18 cellular contexts compared by ENCODE assay signal in the genomic region with DNA sequence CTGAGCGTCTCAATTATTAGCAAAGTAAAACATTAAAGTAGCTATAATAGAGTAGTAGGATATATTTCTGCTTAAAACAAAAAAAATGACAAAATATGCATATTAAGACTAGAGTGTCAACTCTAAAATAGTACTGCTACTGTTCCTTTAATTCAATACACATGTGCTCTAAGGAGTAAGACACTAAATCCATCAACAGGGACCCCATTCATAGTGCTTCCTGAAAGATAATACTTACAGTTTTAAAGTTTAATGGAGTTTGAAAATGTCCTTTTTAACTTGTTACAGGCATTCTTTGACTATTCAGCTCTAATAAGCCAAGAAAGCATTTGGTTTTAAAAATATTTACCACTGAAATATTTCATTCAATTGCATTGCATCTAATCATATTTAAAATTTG.
DNase-seq lines count a peak whose midpoint lies in the region; ATAC-seq and TF ChIP-seq lines count a peak whose summit lies in the region.
"Had no signal": no experiment of that assay in that cellular context is flagged by ENCODE, and none has a peak within 500 bp of the region (broad histone marks: within the 10 kb centered on the region; RNA-seq: fewer than 3 reads in every experiment).

No MANE protein-coding gene starts in this region.

- ATAC-seq in HCT116 (no peak), GM19351 (IDR thresholded peaks at IDR 0.05; ENCODE audit: unreplicated experiment) (no peak)

- BruUV-seq in HCT116 (replicated peaks; lab: Mats Ljungman, UMichigan), result no TSS peak

- peaks cover 17% of the 10 kb centered on the region for H3K9me3 Mint-ChIP-seq in nephron progenitor cell
- H3K9me3 Mint-ChIP-seq: CD4-positive, alpha-beta T cell; CD8-positive, alpha-beta memory T cell had no signal

- no peaks in the 10 kb centered on the region for H3K9me2 ChIP-seq in HCT116 (ENCODE audit: insufficient read depth)

- no peak overlapping the region for H3K4me3 ChIP-seq in HCT116 (replicated peaks in 1 of 2; ENCODE audit: low read depth in 1 of 2, low read length in 2 of 2)
- H3K4me3 ChIP-seq: BLaER1, HAP-1 had no signal

- no peak for TF ChIP-seq POLR2A in HCT116 (IDR thresholded peaks at IDR 0.05; ENCODE audit: borderline replicate concordance, extremely low read depth, insufficient read depth, insufficient read length)

- no peaks in the 10 kb centered on the region for H4K20me1 ChIP-seq in HCT116 (ENCODE audit: insufficient read depth)
- H4K20me1 ChIP-seq: BLaER1 had no signal

- intact Hi-C loops in HCT116 (cut with micrococcal nuclease), result no loop called here

- H3K27me3 ChIP-seq in HCT116 (ENCODE audit: insufficient read depth, low read length), result no peaks in the 10 kb centered on the region
- H3K27me3 ChIP-seq: BLaER1 had no signal

- peaks cover 12% of the 10 kb centered on the region for H3K36me3 Mint-ChIP-seq in nephron progenitor cell (ENCODE audit: low read depth)
- H3K36me3 Mint-ChIP-seq: CD14-positive monocyte; CD8-positive, alpha-beta memory T cell had no signal

- RAD21 ChIA-PET in HCT116 (lab: Charles Lee; ENCODE audit: low non-redundant PET in 1 of 2, low total read pairs in 2 of 2, uncharacterized antibody in 2 of 2, unreplicated experiment in 2 of 2), result no interaction called here

- H3K27me3 Mint-ChIP-seq in nephron progenitor cell (ENCODE audit: low read depth, poor library complexity), result no peaks in the 10 kb centered on the region
- H3K27me3 Mint-ChIP-seq: B cell; CD4-positive, alpha-beta T cell; CD8-positive, alpha-beta memory T cell had no signal

- no peaks in the 10 kb centered on the region for H3K36me3 ChIP-seq in HCT116 (ENCODE audit: control insufficient read depth in 1 of 2, insufficient read depth in 2 of 2, low read length in 2 of 2)
- H3K36me3 ChIP-seq: BLaER1, HAP-1 had no signal

- H2AFZ ChIP-seq in HCT116 (ENCODE audit: low read depth, low read length, poor library complexity, severe bottlenecking), result peak overlapping the region; percentile 22

- no peak for TF ChIP-seq RAD21 in HCT116 (IDR thresholded peaks at IDR 0.05; ENCODE audit: low read depth)

- TF ChIP-seq CTCF in HCT116 (IDR thresholded peaks at IDR 0.05 in 2 of 3, conservative IDR thresholded peaks at IDR 0.05 in 1 of 3; ENCODE audit: borderline replicate concordance in 1 of 3, insufficient read depth in 1 of 3, low read depth in 2 of 3, low read length in 2 of 3), result no peak
- no peak for TF ChIP-seq CTCF in nephron progenitor cell (IDR thresholded peaks at IDR 0.05)

- no peak overlapping the region for H3K9ac ChIP-seq in HCT116 (ENCODE audit: low read length)
- H3K9ac ChIP-seq: BLaER1 had no signal

- no peaks in the 10 kb centered on the region for H3K79me2 ChIP-seq in HCT116 (ENCODE audit: insufficient read depth, low read length)

- H3K27ac ChIP-seq in HCT116 (ENCODE audit: low read depth, low read length), result no peak overlapping the region
- H3K27ac ChIP-seq: BLaER1 had no signal

- H3K4me1 ChIP-seq in HCT116 (ENCODE audit: control insufficient read depth in 1 of 2, insufficient read depth in 2 of 2, low read length in 2 of 2), result 0 out of 4 replicates have a peak, but pooled peaks cover 0 to 4% of the 10 kb centered on the region in 2 experiments
- H3K4me1 ChIP-seq: BLaER1 had no signal

- CTCF ChIA-PET in HCT116 (lab: Charles Lee), result interaction anchor here (1.0 to 1.4 kb wide), 2 partner anchors 10 to 39 kb away, joined by 3 to 4 read pairs; no protein-coding TSS in a partner anchor

- peaks cover 65% of the 10 kb centered on the region for H3K4me1 Mint-ChIP-seq in nephron progenitor cell
- H3K4me1 Mint-ChIP-seq: B cell; CD14-positive monocyte; CD8-positive, alpha-beta memory T cell had no signal

- H3K4me3 Mint-ChIP-seq in nephron progenitor cell, result peak overlapping the region; percentile 40
- H3K4me3 Mint-ChIP-seq: B cell; CD14-positive monocyte; CD4-positive, alpha-beta T cell; CD8-positive, alpha-beta memory T cell had no signal

- no peaks in the 10 kb centered on the region for H3K9me3 ChIP-seq in HCT116 (ENCODE audit: control insufficient read depth in 1 of 2, insufficient read depth in 1 of 2, low read depth in 1 of 2, low read length in 2 of 2)
- H3K9me3 ChIP-seq: BLaER1, HAP-1 had no signal

- POLR2A ChIA-PET in HCT116 (lab: Charles Lee), result no interaction called here

- no peak overlapping the region for H3K4me2 ChIP-seq in HCT116 (ENCODE audit: low read length)
- H3K4me2 ChIP-seq: BLaER1 had no signal

- H3K27ac Mint-ChIP-seq in nephron progenitor cell, result peak overlapping the region; percentile 32
- H3K27ac Mint-ChIP-seq: B cell; CD14-positive monocyte; CD4-positive, alpha-beta T cell; CD8-positive, alpha-beta memory T cell had no signal

- DNase-seq in HCT116 (ENCODE audit: low read depth, low spot score) (no peak), left kidney (ENCODE audit: low read depth, low spot score) (peak; percentile 62), nephron progenitor cell (no peak), NOMO-1 treated with dmso at 0.1 percent for 144 hours (lab: John Stamatoyannopoulos, UW; ENCODE audit: unreplicated experiment) (no peak)
- DNase-seq in effector CD4-positive, alpha-beta T cell, result no peak
- DNase-seq: Calu3; CD4-positive, alpha-beta T cell; CD8-positive, alpha-beta memory T cell; COR-L47; DMS53; DMS79 treated with DMSO at 0.1 percent for 48 hours; GF-D8; GOT3 had no signal

TF ChIP-seq in HCT116, 20 proteins besides CTCF, POLR2A, EP300 and RAD21 (continues in another document):
- TF ChIP-seq FOSL1 (IDR thresholded peaks at IDR 0.05; ENCODE audit: low read depth) (no peak), EZH2phosphoT487 (IDR thresholded peaks at IDR 0.05; ENCODE audit: borderline replicate concordance) (no peak), JUND (IDR thresholded peaks at IDR 0.05) (no peak), SP1 (IDR thresholded peaks at IDR 0.05; ENCODE audit: low read depth) (no peak), ZFX (IDR thresholded peaks at IDR 0.05) (no peak), CBX3 (IDR thresholded peaks at IDR 0.05; ENCODE audit: low read depth) (no peak), ZNF274 (IDR thresholded peaks at IDR 0.05; ENCODE audit: low read depth, low read length) (no peak), TCF7L2 (IDR thresholded peaks at IDR 0.05; ENCODE audit: borderline replicate concordance, extremely low read depth, insufficient read depth, insufficient read length) (no peak), YY1 (IDR thresholded peaks at IDR 0.05; ENCODE audit: extremely low read depth, insufficient replicate concordance, low read depth, low read length) (no peak), MAX (IDR thresholded peaks at IDR 0.05) (no peak), SIN3A (IDR thresholded peaks at IDR 0.05; ENCODE audit: low read depth) (no peak), SRF (IDR thresholded peaks at IDR 0.05; ENCODE audit: low read depth) (no peak), CEBPB (IDR thresholded peaks at IDR 0.05; ENCODE audit: low read depth) (no peak), ELF1 (IDR thresholded peaks at IDR 0.05; ENCODE audit: borderline replicate concordance, low read depth) (no peak), EGR1 (IDR thresholded peaks at IDR 0.05; ENCODE audit: low read depth) (no peak), EZH2 (IDR thresholded peaks at IDR 0.05) (no peak)
- TF ChIP-seq, protein P1, sequence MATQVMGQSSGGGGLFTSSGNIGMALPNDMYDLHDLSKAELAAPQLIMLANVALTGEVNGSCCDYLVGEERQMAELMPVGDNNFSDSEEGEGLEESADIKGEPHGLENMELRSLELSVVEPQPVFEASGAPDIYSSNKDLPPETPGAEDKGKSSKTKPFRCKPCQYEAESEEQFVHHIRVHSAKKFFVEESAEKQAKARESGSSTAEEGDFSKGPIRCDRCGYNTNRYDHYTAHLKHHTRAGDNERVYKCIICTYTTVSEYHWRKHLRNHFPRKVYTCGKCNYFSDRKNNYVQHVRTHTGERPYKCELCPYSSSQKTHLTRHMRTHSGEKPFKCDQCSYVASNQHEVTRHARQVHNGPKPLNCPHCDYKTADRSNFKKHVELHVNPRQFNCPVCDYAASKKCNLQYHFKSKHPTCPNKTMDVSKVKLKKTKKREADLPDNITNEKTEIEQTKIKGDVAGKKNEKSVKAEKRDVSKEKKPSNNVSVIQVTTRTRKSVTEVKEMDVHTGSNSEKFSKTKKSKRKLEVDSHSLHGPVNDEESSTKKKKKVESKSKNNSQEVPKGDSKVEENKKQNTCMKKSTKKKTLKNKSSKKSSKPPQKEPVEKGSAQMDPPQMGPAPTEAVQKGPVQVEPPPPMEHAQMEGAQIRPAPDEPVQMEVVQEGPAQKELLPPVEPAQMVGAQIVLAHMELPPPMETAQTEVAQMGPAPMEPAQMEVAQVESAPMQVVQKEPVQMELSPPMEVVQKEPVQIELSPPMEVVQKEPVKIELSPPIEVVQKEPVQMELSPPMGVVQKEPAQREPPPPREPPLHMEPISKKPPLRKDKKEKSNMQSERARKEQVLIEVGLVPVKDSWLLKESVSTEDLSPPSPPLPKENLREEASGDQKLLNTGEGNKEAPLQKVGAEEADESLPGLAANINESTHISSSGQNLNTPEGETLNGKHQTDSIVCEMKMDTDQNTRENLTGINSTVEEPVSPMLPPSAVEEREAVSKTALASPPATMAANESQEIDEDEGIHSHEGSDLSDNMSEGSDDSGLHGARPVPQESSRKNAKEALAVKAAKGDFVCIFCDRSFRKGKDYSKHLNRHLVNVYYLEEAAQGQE (IDR thresholded peaks at IDR 0.05; ENCODE audit: low read depth), result no peak
- TF ChIP-seq, protein P2, sequence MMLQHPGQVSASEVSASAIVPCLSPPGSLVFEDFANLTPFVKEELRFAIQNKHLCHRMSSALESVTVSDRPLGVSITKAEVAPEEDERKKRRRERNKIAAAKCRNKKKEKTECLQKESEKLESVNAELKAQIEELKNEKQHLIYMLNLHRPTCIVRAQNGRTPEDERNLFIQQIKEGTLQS (IDR thresholded peaks at IDR 0.05), result no peak
